In the genomic region with DNA sequence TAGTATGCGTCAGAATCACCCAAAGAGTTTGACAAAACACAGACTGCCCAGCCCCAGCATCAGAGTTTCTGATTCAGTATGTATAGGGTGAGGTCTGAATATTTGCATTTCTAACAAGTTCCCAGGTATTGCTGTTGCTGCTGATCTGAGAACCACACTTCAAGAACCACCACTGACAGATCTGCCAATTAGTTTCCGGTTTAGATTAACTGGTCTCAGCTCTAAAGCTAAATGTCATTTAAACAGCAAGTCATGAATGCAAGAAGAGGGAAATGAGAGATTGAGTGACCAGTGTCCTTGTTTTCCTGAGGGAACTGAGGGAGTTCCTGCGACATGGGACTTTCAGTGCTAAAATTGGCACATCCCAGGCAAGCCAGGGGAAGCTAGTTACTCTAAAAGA, we compare ENCODE assay signal across 1 cellular context.
TF ChIP-seq lines count a peak whose summit lies in the region.

No MANE protein-coding gene starts in this region.

TF ChIP-seq in GM12878, 131 proteins besides CTCF, POLR2A, EP300 and RAD21 (continued from another document and continues in another):
- TF ChIP-seq, protein P1, sequence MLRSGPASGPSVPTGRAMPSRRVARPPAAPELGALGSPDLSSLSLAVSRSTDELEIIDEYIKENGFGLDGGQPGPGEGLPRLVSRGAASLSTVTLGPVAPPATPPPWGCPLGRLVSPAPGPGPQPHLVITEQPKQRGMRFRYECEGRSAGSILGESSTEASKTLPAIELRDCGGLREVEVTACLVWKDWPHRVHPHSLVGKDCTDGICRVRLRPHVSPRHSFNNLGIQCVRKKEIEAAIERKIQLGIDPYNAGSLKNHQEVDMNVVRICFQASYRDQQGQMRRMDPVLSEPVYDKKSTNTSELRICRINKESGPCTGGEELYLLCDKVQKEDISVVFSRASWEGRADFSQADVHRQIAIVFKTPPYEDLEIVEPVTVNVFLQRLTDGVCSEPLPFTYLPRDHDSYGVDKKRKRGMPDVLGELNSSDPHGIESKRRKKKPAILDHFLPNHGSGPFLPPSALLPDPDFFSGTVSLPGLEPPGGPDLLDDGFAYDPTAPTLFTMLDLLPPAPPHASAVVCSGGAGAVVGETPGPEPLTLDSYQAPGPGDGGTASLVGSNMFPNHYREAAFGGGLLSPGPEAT (IDR thresholded peaks at IDR 0.05; ENCODE audit: low read depth) = peak; percentile 87
- TF ChIP-seq, protein P2, sequence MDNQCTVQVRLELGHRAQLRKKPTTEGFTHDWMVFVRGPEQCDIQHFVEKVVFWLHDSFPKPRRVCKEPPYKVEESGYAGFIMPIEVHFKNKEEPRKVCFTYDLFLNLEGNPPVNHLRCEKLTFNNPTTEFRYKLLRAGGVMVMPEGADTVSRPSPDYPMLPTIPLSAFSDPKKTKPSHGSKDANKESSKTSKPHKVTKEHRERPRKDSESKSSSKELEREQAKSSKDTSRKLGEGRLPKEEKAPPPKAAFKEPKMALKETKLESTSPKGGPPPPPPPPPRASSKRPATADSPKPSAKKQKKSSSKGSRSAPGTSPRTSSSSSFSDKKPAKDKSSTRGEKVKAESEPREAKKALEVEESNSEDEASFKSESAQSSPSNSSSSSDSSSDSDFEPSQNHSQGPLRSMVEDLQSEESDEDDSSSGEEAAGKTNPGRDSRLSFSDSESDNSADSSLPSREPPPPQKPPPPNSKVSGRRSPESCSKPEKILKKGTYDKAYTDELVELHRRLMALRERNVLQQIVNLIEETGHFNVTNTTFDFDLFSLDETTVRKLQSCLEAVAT (IDR thresholded peaks at IDR 0.05) = peak; percentile 94
- TF ChIP-seq, protein P3, sequence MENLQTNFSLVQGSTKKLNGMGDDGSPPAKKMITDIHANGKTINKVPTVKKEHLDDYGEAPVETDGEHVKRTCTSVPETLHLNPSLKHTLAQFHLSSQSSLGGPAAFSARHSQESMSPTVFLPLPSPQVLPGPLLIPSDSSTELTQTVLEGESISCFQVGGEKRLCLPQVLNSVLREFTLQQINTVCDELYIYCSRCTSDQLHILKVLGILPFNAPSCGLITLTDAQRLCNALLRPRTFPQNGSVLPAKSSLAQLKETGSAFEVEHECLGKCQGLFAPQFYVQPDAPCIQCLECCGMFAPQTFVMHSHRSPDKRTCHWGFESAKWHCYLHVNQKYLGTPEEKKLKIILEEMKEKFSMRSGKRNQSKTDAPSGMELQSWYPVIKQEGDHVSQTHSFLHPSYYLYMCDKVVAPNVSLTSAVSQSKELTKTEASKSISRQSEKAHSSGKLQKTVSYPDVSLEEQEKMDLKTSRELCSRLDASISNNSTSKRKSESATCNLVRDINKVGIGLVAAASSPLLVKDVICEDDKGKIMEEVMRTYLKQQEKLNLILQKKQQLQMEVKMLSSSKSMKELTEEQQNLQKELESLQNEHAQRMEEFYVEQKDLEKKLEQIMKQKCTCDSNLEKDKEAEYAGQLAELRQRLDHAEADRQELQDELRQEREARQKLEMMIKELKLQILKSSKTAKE (IDR thresholded peaks at IDR 0.05; ENCODE audit: low read depth, poor library complexity, severe bottlenecking) = peak; percentile 81
- TF ChIP-seq BHLHE40 (IDR thresholded peaks at IDR 0.05; ENCODE audit: borderline replicate concordance in 1 of 2, low read depth in 2 of 2, low read length in 1 of 2) = peak; percentile 45 to 60; a peak in 3 of 4 replicates
- no peak for TF ChIP-seq LARP7 (IDR thresholded peaks at IDR 0.05)
- TF ChIP-seq, protein P4, sequence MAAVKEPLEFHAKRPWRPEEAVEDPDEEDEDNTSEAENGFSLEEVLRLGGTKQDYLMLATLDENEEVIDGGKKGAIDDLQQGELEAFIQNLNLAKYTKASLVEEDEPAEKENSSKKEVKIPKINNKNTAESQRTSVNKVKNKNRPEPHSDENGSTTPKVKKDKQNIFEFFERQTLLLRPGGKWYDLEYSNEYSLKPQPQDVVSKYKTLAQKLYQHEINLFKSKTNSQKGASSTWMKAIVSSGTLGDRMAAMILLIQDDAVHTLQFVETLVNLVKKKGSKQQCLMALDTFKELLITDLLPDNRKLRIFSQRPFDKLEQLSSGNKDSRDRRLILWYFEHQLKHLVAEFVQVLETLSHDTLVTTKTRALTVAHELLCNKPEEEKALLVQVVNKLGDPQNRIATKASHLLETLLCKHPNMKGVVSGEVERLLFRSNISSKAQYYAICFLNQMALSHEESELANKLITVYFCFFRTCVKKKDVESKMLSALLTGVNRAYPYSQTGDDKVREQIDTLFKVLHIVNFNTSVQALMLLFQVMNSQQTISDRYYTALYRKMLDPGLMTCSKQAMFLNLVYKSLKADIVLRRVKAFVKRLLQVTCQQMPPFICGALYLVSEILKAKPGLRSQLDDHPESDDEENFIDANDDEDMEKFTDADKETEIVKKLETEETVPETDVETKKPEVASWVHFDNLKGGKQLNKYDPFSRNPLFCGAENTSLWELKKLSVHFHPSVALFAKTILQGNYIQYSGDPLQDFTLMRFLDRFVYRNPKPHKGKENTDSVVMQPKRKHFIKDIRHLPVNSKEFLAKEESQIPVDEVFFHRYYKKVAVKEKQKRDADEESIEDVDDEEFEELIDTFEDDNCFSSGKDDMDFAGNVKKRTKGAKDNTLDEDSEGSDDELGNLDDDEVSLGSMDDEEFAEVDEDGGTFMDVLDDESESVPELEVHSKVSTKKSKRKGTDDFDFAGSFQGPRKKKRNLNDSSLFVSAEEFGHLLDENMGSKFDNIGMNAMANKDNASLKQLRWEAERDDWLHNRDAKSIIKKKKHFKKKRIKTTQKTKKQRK (IDR thresholded peaks at IDR 0.05; ENCODE audit: low read depth, low read length) = no peak
- TF ChIP-seq SMAD1 (IDR thresholded peaks at IDR 0.05; ENCODE audit: low read depth, partially characterized antibody) = no peak
- TF ChIP-seq TBL1XR1 (IDR thresholded peaks at IDR 0.05; ENCODE audit: low read depth, low read length) = no peak
- TF ChIP-seq GATAD2B (conservative IDR thresholded peaks at IDR 0.05; ENCODE audit: low read depth) = peak; percentile 65; the same call in 1 of the 2 replicates
- TF ChIP-seq TARDBP (IDR thresholded peaks at IDR 0.05; ENCODE audit: borderline replicate concordance) = no peak
- no peak for TF ChIP-seq HDAC6 (IDR thresholded peaks at IDR 0.05; ENCODE audit: unreplicated experiment)
- no peak for TF ChIP-seq PML (IDR thresholded peaks at IDR 0.05; ENCODE audit: low read length)
- TF ChIP-seq, protein P5, sequence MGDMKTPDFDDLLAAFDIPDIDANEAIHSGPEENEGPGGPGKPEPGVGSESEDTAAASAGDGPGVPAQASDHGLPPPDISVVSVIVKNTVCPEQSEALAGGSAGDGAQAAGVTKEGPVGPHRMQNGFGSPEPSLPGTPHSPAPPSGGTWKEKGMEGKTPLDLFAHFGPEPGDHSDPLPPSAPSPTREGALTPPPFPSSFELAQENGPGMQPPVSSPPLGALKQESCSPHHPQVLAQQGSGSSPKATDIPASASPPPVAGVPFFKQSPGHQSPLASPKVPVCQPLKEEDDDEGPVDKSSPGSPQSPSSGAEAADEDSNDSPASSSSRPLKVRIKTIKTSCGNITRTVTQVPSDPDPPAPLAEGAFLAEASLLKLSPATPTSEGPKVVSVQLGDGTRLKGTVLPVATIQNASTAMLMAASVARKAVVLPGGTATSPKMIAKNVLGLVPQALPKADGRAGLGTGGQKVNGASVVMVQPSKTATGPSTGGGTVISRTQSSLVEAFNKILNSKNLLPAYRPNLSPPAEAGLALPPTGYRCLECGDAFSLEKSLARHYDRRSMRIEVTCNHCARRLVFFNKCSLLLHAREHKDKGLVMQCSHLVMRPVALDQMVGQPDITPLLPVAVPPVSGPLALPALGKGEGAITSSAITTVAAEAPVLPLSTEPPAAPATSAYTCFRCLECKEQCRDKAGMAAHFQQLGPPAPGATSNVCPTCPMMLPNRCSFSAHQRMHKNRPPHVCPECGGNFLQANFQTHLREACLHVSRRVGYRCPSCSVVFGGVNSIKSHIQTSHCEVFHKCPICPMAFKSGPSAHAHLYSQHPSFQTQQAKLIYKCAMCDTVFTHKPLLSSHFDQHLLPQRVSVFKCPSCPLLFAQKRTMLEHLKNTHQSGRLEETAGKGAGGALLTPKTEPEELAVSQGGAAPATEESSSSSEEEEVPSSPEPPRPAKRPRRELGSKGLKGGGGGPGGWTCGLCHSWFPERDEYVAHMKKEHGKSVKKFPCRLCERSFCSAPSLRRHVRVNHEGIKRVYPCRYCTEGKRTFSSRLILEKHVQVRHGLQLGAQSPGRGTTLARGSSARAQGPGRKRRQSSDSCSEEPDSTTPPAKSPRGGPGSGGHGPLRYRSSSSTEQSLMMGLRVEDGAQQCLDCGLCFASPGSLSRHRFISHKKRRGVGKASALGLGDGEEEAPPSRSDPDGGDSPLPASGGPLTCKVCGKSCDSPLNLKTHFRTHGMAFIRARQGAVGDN (IDR thresholded peaks at IDR 0.05) = no peak
- TF ChIP-seq FOXM1 (IDR thresholded peaks at IDR 0.05; ENCODE audit: low read depth, low read length) = no peak
- no peak for TF ChIP-seq CBX5 (IDR thresholded peaks at IDR 0.05; ENCODE audit: low read depth)
- TF ChIP-seq, protein P6, sequence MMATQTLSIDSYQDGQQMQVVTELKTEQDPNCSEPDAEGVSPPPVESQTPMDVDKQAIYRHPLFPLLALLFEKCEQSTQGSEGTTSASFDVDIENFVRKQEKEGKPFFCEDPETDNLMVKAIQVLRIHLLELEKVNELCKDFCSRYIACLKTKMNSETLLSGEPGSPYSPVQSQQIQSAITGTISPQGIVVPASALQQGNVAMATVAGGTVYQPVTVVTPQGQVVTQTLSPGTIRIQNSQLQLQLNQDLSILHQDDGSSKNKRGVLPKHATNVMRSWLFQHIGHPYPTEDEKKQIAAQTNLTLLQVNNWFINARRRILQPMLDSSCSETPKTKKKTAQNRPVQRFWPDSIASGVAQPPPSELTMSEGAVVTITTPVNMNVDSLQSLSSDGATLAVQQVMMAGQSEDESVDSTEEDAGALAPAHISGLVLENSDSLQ (IDR thresholded peaks at IDR 0.05) = peak; percentile 80
- no peak for TF ChIP-seq ZNF274 (IDR thresholded peaks at IDR 0.05; ENCODE audit: insufficient read depth, insufficient read length)
- TF ChIP-seq ZZZ3 (IDR thresholded peaks at IDR 0.05; ENCODE audit: control insufficient read depth, insufficient read length, low read depth) = no peak
- no peak for TF ChIP-seq PAX8 (IDR thresholded peaks at IDR 0.05)
- no peak for TF ChIP-seq SP1 (IDR thresholded peaks at IDR 0.05; ENCODE audit: low read depth, low read length)
- no peak for TF ChIP-seq JUND (IDR thresholded peaks at IDR 0.05; ENCODE audit: low read depth, low read length)
- no peak for TF ChIP-seq POLR2AphosphoS2 (IDR thresholded peaks at IDR 0.05; ENCODE audit: low read depth, low read length)
- TF ChIP-seq, protein P7, sequence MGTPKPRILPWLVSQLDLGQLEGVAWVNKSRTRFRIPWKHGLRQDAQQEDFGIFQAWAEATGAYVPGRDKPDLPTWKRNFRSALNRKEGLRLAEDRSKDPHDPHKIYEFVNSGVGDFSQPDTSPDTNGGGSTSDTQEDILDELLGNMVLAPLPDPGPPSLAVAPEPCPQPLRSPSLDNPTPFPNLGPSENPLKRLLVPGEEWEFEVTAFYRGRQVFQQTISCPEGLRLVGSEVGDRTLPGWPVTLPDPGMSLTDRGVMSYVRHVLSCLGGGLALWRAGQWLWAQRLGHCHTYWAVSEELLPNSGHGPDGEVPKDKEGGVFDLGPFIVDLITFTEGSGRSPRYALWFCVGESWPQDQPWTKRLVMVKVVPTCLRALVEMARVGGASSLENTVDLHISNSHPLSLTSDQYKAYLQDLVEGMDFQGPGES (IDR thresholded peaks at IDR 0.05) = no peak
- TF ChIP-seq, protein P8, sequence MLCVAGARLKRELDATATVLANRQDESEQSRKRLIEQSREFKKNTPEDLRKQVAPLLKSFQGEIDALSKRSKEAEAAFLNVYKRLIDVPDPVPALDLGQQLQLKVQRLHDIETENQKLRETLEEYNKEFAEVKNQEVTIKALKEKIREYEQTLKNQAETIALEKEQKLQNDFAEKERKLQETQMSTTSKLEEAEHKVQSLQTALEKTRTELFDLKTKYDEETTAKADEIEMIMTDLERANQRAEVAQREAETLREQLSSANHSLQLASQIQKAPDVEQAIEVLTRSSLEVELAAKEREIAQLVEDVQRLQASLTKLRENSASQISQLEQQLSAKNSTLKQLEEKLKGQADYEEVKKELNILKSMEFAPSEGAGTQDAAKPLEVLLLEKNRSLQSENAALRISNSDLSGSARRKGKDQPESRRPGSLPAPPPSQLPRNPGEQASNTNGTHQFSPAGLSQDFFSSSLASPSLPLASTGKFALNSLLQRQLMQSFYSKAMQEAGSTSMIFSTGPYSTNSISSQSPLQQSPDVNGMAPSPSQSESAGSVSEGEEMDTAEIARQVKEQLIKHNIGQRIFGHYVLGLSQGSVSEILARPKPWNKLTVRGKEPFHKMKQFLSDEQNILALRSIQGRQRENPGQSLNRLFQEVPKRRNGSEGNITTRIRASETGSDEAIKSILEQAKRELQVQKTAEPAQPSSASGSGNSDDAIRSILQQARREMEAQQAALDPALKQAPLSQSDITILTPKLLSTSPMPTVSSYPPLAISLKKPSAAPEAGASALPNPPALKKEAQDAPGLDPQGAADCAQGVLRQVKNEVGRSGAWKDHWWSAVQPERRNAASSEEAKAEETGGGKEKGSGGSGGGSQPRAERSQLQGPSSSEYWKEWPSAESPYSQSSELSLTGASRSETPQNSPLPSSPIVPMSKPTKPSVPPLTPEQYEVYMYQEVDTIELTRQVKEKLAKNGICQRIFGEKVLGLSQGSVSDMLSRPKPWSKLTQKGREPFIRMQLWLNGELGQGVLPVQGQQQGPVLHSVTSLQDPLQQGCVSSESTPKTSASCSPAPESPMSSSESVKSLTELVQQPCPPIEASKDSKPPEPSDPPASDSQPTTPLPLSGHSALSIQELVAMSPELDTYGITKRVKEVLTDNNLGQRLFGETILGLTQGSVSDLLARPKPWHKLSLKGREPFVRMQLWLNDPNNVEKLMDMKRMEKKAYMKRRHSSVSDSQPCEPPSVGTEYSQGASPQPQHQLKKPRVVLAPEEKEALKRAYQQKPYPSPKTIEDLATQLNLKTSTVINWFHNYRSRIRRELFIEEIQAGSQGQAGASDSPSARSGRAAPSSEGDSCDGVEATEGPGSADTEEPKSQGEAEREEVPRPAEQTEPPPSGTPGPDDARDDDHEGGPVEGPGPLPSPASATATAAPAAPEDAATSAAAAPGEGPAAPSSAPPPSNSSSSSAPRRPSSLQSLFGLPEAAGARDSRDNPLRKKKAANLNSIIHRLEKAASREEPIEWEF (IDR thresholded peaks at IDR 0.05; ENCODE audit: insufficient replicate concordance, low read depth, low read length) = no peak
- TF ChIP-seq RFX5 (IDR thresholded peaks at IDR 0.05; ENCODE audit: low read depth, low read length) = no peak
- peak; percentile 60; the same call in 1 of the 2 replicates for TF ChIP-seq BMI1 (IDR thresholded peaks at IDR 0.05; ENCODE audit: borderline replicate concordance)
- no peak for TF ChIP-seq HDAC2 (IDR thresholded peaks at IDR 0.05)
- TF ChIP-seq IRF4 (IDR thresholded peaks at IDR 0.05; ENCODE audit: low read depth, low read length) = no peak
- no peak for TF ChIP-seq TCF7 (IDR thresholded peaks at IDR 0.05; ENCODE audit: borderline replicate concordance)
